9 cellular contexts compared by ENCODE assay signal in the genomic region with DNA sequence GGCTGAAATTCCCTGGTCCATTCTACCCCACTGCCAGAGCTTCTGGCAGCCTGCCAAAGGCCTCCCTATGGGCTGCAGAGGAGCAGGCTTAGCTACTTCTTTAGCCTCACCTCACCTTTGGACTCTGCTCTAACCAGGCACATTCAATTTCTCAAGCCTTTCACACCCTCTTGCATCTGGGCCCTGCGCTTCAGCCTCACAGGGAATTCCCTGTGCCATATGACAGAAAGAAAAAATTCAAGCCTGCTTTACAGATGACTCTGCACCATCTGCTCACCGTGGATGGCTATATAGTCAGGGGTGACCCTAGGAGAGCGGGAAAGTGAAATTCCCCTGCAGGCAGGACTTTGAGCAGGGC.
A peak's percentile ranks its signal among the peaks of the same experiment; 100 is the strongest.
DNase-seq lines count a peak whose midpoint lies in the region; ATAC-seq and TF ChIP-seq lines count a peak whose summit lies in the region.
"Had no signal": no experiment of that assay in that cellular context is flagged by ENCODE, and none has a peak within 500 bp of the region (broad histone marks: within the 10 kb centered on the region; RNA-seq: fewer than 3 reads in every experiment).

No MANE protein-coding gene starts in this region.

- in situ Hi-C loops in Caki2 (cut with HindIII; ENCODE audit: low pct_unique_long_range_greater_than_20kb, low sequenced_read_pairs): no loop called here

- no peaks in the 10 kb centered on the region for H3K27me3 ChIP-seq in heart right ventricle

- H3K27ac ChIP-seq in heart right ventricle: peak overlapping the region in 1 of 10 donors; percentile 9

- intact Hi-C loops in heart right ventricle (cut with DNase I): loop anchor here in 1 of 10 donors (10.0 kb wide), 1 partner anchor 50 kb away; no protein-coding TSS in a partner anchor

- TF ChIP-seq CTCF in heart right ventricle (IDR thresholded peaks at IDR 0.05): no peak

- no peak overlapping the region for H3K4me3 ChIP-seq in heart right ventricle

- peak; percentile 51 for ATAC-seq in GM21360 (IDR thresholded peaks at IDR 0.05; ENCODE audit: unreplicated experiment)
- peak; percentile 63 to 87 (median 80) for ATAC-seq in heart right ventricle
- ATAC-seq: naive thymus-derived CD4-positive, alpha-beta T cell had no signal

- peaks cover 2 to 29% (median 19%) of the 10 kb centered on the region in 9 donors for H3K4me1 ChIP-seq in heart right ventricle

- 64 to 79% methylated on average over 3 of the region's 3 CpGs for WGBS in heart right ventricle, 2 donors

- peaks cover 0 to 26% (median 13%) of the 10 kb centered on the region in 11 donors for H3K9me3 ChIP-seq in heart right ventricle

- H3K36me3 ChIP-seq in heart right ventricle: peaks cover 0 to 5% (median 0%) of the 10 kb centered on the region in 9 donors

- DNase-seq in Caki2 (ENCODE audit: low read depth) (peak; percentile 62), NCI-H1105 treated with DMSO at 0.1 percent for 48 hours (lab: John Stamatoyannopoulos, UW) (peak; percentile 8), heart right ventricle (peak; percentile 51 to 72), GDM1 (lab: John Stamatoyannopoulos, UW) (no peak), dedifferentiated amniotic fluid mesenchymal stem cell (ENCODE audit: extremely low spot score) (no peak), germinal center (ENCODE audit: low spot score) (no peak)
- no peak for DNase-seq in activated effector memory CD4-positive, alpha-beta T cell treated with Interleukin-2 at 50 U/mL for 16 hours

Comparison
In these comparisons a context has a peak if more than half of its experiments do, and no peak if none do; other contexts are left out.
1. DNase-seq: peak in Caki2 (single experiment), NCI-H1105 treated with DMSO at 0.1 percent for 48 hours (single experiment) and heart right ventricle (2 of 2); none in GDM1 (single experiment), dedifferentiated amniotic fluid mesenchymal stem cell (single experiment), activated effector memory CD4-positive, alpha-beta T cell treated with Interleukin-2 at 50 U/mL for 16 hours (single experiment) and germinal center (single experiment).